ENCODE assay signal across 10 cellular contexts in genomic region chr11:12539570-12539969, GRCh38.
DNase-seq lines count a peak whose midpoint lies in the region; ATAC-seq and TF ChIP-seq lines count a peak whose summit lies in the region.
"Had no signal": no experiment of that assay in that cellular context is flagged by ENCODE, and none has a peak within 500 bp of the region (broad histone marks: within the 10 kb centered on the region; RNA-seq: fewer than 3 reads in every experiment).

No MANE protein-coding gene starts in this region.

- H3K27me3 ChIP-seq in ACC112 (ENCODE audit: insufficient read depth, low read length), result no peaks in the 10 kb centered on the region
- H3K27me3 ChIP-seq in gastrocnemius medialis, result no peaks in the 10 kb centered on the region
- H3K27me3 ChIP-seq: cardiac muscle cell had no signal

- no peak for TF ChIP-seq CTCF in epithelial cell of esophagus (IDR thresholded peaks at IDR 0.05; ENCODE audit: insufficient read depth, low read depth, low read length, missing control alignments)
- no peak for TF ChIP-seq CTCF in mucosa of descending colon (IDR thresholded peaks at IDR 0.05)
- TF ChIP-seq CTCF in gastrocnemius medialis (IDR thresholded peaks at IDR 0.05 in 4 of 5, conservative IDR thresholded peaks at IDR 0.05 in 1 of 5), result no peak

- no peaks in the 10 kb centered on the region for H3K79me2 ChIP-seq in ACC112 (ENCODE audit: control insufficient read depth, insufficient read depth, low read length, unreplicated experiment)

- peak; percentile 15 for ATAC-seq in mucosa of descending colon
- no peak for ATAC-seq in gastrocnemius medialis
- no peak for ATAC-seq in GM21786 (IDR thresholded peaks at IDR 0.05; ENCODE audit: unreplicated experiment)
- no peak for ATAC-seq in HG03095 (IDR thresholded peaks at IDR 0.05; ENCODE audit: unreplicated experiment)

- H3K27ac ChIP-seq in ACC112 (ENCODE audit: low read depth, low read length), result peak overlapping the region; percentile 86
- no peak overlapping the region for H3K27ac ChIP-seq in gastrocnemius medialis
- H3K27ac ChIP-seq: cardiac muscle cell had no signal

- H2AFZ ChIP-seq in ACC112 (ENCODE audit: low read length, unreplicated experiment), result peak overlapping the region; percentile 48

- H3K4me3 ChIP-seq in ACC112 (ENCODE audit: low read depth, low read length) (no peak overlapping the region), epithelial cell of esophagus (ENCODE audit: low read length) (no peak overlapping the region), mucosa of descending colon (no peak overlapping the region), gastrocnemius medialis (no peak overlapping the region)
- H3K4me3 ChIP-seq: cardiac muscle cell had no signal

- H3K4me1 ChIP-seq in ACC112 (ENCODE audit: control insufficient read depth, insufficient read depth, low read length, unreplicated experiment) (peaks cover 41% of the 10 kb centered on the region), mucosa of descending colon (ENCODE audit: low read depth) (no peaks in the 10 kb centered on the region), gastrocnemius medialis (peaks cover 8 to 10% of the 10 kb centered on the region in 2 donors)

- in situ Hi-C loops in gastrocnemius medialis (cut with MboI; ENCODE audit: low sequenced_read_pairs in 4 of 4), result no loop called here

- H3K9me3 ChIP-seq in mucosa of descending colon (no peaks in the 10 kb centered on the region), gastrocnemius medialis (no peaks in the 10 kb centered on the region)

- DNase-seq in NCI-H460 (ENCODE audit: extremely low read depth, low read depth), result peak; percentile 6
- peak; percentile 93 for DNase-seq in epithelial cell of esophagus (ENCODE audit: low read depth)
- no peak for DNase-seq in mucosa of descending colon
- DNase-seq in gastrocnemius medialis, result no peak
- DNase-seq in Kasumi-1 (lab: John Stamatoyannopoulos, UW), result no peak
- DNase-seq: KBM-7 had no signal

- H3K36me3 ChIP-seq in ACC112 (ENCODE audit: insufficient read depth, low read length) (no peaks in the 10 kb centered on the region), mucosa of descending colon (ENCODE audit: low read depth) (no peaks in the 10 kb centered on the region), gastrocnemius medialis (no peaks in the 10 kb centered on the region)
- H3K36me3 ChIP-seq: cardiac muscle cell had no signal

- intact Hi-C loops in mucosa of descending colon (cut with DNase I, micrococcal nuclease), result no loop called here
- intact Hi-C loops in gastrocnemius medialis (cut with DNase I; ENCODE audit: low total_unique reads), result no loop called here

- no peak for TF ChIP-seq POLR2A in gastrocnemius medialis (IDR thresholded peaks at IDR 0.05)

Comparison
In these comparisons a context has a peak if more than half of its experiments do, and no peak if none do; other contexts are left out.
1. DNase-seq: peak in NCI-H460 (single experiment) and epithelial cell of esophagus (single experiment); none in mucosa of descending colon (0 of 3), gastrocnemius medialis (0 of 2) and Kasumi-1 (0 of 2).